ENCODE assay signal across 1 cellular context in genomic region chr17:68035523-68036303, GRCh38.
TF ChIP-seq lines count a peak whose summit lies in the region.

KPNA2 (plus strand) TSS chr17:68035735; CDS start chr17:68037133, 1,398 bp downstream.

TF ChIP-seq in K562, 482 proteins besides CTCF, POLR2A, EP300 and RAD21 (continued from another document and continues in another):
- TF ChIP-seq ZNF609 (CRISPR knock-in tag; IDR thresholded peaks at IDR 0.05; ENCODE audit: borderline replicate concordance) (peak; percentile 65; the same call in 1 of the 2 replicates), CHD4 (IDR thresholded peaks at IDR 0.05; ENCODE audit: insufficient read depth, insufficient replicate concordance, low read depth, low read length, poor library complexity, severe bottlenecking) (no peak), ZBTB26 (CRISPR knock-in tag; IDR thresholded peaks at IDR 0.05) (no peak), ZNF445 (CRISPR knock-in tag; IDR thresholded peaks at IDR 0.05; ENCODE audit: low read depth) (no peak), PTTG1 (tag; IDR thresholded peaks at IDR 0.05; ENCODE audit: low read depth) (no peak), MYNN (IDR thresholded peaks at IDR 0.05) (0 out of 2 replicates have a peak, but pooled peaks have one; percentile 11), MYNN (CRISPR knock-in tag; IDR thresholded peaks at IDR 0.05) (no peak), SNAPC5 (CRISPR knock-in tag; IDR thresholded peaks at IDR 0.05) (no peak), NCOR1 (IDR thresholded peaks at IDR 0.05) (peak; percentile 45; the same call in 1 of the 2 replicates), CCNT2 (IDR thresholded peaks at IDR 0.05; ENCODE audit: borderline replicate concordance, extremely low read depth, insufficient read length, low read depth, low read length) (peak; percentile 15), TAF9B (IDR thresholded peaks at IDR 0.05; ENCODE audit: partially characterized antibody) (peak; percentile 76), TOE1 (IDR thresholded peaks at IDR 0.05; ENCODE audit: borderline replicate concordance) (peak; percentile 79), TOE1 (CRISPR knock-in tag; IDR thresholded peaks at IDR 0.05; ENCODE audit: borderline replicate concordance, low read depth) (peak; percentile 88), HDAC6 (IDR thresholded peaks at IDR 0.05; ENCODE audit: low read depth, low read length) (no peak), TGIF2 (CRISPR knock-in tag; IDR thresholded peaks at IDR 0.05) (peak; percentile 80; the same call in 1 of the 2 replicates), ZNF449 (CRISPR knock-in tag; IDR thresholded peaks at IDR 0.05) (no peak), FOXO4 (CRISPR knock-in tag; IDR thresholded peaks at IDR 0.05) (no peak), CAMTA2 (CRISPR knock-in tag; conservative IDR thresholded peaks at IDR 0.05) (no peak), ZBTB11 (CRISPR knock-in tag; IDR thresholded peaks at IDR 0.05) (peak in 1 of 3 experiments; percentile 52; a peak in 1 of 6 replicates), ZNF444 (CRISPR knock-in tag; IDR thresholded peaks at IDR 0.05) (no peak), CBX1 (IDR thresholded peaks at IDR 0.05; ENCODE audit: low read depth) (0 out of 2 replicates have a peak, but pooled peaks have one; percentile 80), PHF8 (IDR thresholded peaks at IDR 0.05; ENCODE audit: borderline replicate concordance, low read length) (peak; percentile 82), HDGF (IDR thresholded peaks at IDR 0.05) (no peak), JUNB (CRISPR knock-in tag; conservative IDR thresholded peaks at IDR 0.05) (no peak), MAX (CRISPR knock-in tag; IDR thresholded peaks at IDR 0.05) (peak; percentile 85), CREM (IDR thresholded peaks at IDR 0.05; ENCODE audit: low read depth) (peak; percentile 52; the same call in 1 of the 2 replicates), ZNF507 (tag; conservative IDR thresholded peaks at IDR 0.05) (no peak), NONO (IDR thresholded peaks at IDR 0.05; ENCODE audit: low read depth in 2 of 2, low read length in 1 of 2) (peak; percentile 38 to 57; a peak in 2 of 4 replicates), NFRKB (IDR thresholded peaks at IDR 0.05; ENCODE audit: low read depth) (peak; percentile 88; the same call in 1 of the 2 replicates), E2F6 (IDR thresholded peaks at IDR 0.05; ENCODE audit: borderline replicate concordance in 1 of 2, extremely low read depth in 1 of 2, insufficient read depth in 1 of 2, insufficient read length in 1 of 2, low read depth in 1 of 2, low read length in 1 of 2, poor library complexity in 1 of 2, severe bottlenecking in 1 of 2) (peak in 1 of 2 experiments; percentile 45), POLR2B (IDR thresholded peaks at IDR 0.05; ENCODE audit: low read depth, partially characterized antibody) (peak; percentile 90), ZNF583 (CRISPR knock-in tag; IDR thresholded peaks at IDR 0.05) (no peak), SIN3A (IDR thresholded peaks at IDR 0.05; ENCODE audit: borderline replicate concordance in 2 of 2, control insufficient read depth in 1 of 2, low read depth in 2 of 2, low read length in 2 of 2) (peak; percentile 90 to 92), CC2D1A (IDR thresholded peaks at IDR 0.05) (peak; percentile 88), GTF2B (IDR thresholded peaks at IDR 0.05; ENCODE audit: extremely low read depth, insufficient read length) (peak; percentile 54), NFXL1 (CRISPR knock-in tag; IDR thresholded peaks at IDR 0.05) (no peak), SRSF3 (IDR thresholded peaks at IDR 0.05; ENCODE audit: insufficient read depth, low read length) (peak; percentile 69; the same call in 1 of the 2 replicates), MYBL2 (IDR thresholded peaks at IDR 0.05; ENCODE audit: low read depth) (peak; percentile 98), MYBL2 (CRISPR knock-in tag; IDR thresholded peaks at IDR 0.05; ENCODE audit: borderline replicate concordance) (peak; percentile 87; the same call in 1 of the 2 replicates), JUN (IDR thresholded peaks at IDR 0.05; ENCODE audit: borderline replicate concordance, low read depth, low read length) (no peak; the same call in 1 of the 2 replicates), JUN (CRISPR knock-in tag; IDR thresholded peaks at IDR 0.05; ENCODE audit: borderline replicate concordance) (0 out of 2 replicates have a peak, but pooled peaks have one; percentile 77), ZNF263 (CRISPR knock-in tag; IDR thresholded peaks at IDR 0.05; ENCODE audit: borderline replicate concordance) (peak; percentile 72; the same call in 1 of the 2 replicates), ZNF282 (CRISPR knock-in tag; IDR thresholded peaks at IDR 0.05) (no peak), TCF7 (IDR thresholded peaks at IDR 0.05; ENCODE audit: borderline replicate concordance) (no peak), CREB3L1 (IDR thresholded peaks at IDR 0.05; ENCODE audit: borderline replicate concordance, low read depth) (peak; percentile 31; the same call in 1 of the 2 replicates), TFE3 (CRISPR knock-in tag; IDR thresholded peaks at IDR 0.05) (no peak)
